1 cellular context compared by ENCODE assay signal in genomic region chr12:20452496-20452895, GRCh38.
TF ChIP-seq lines count a peak whose summit lies in the region.

No MANE protein-coding gene starts in this region.

TF ChIP-seq in SK-N-SH treated with all-trans-retinoic acid at 6 μM for 48 hours, 23 proteins besides CTCF, POLR2A, EP300 and RAD21 (continued from another document):
- TF ChIP-seq ZNF565 (CRISPR knock-in tag; conservative IDR thresholded peaks at IDR 0.05; ENCODE audit: low read depth) (no peak), ZFP30 (CRISPR knock-in tag; IDR thresholded peaks at IDR 0.05) (no peak), ISL1 (CRISPR knock-in tag; IDR thresholded peaks at IDR 0.05) (no peak), PPARA (CRISPR knock-in tag; IDR thresholded peaks at IDR 0.05; ENCODE audit: borderline replicate concordance) (no peak), POU6F1 (CRISPR knock-in tag; IDR thresholded peaks at IDR 0.05; ENCODE audit: borderline replicate concordance, low read depth) (no peak), BACH2 (CRISPR knock-in tag; IDR thresholded peaks at IDR 0.05; ENCODE audit: borderline replicate concordance) (no peak), TSHZ2 (CRISPR knock-in tag; IDR thresholded peaks at IDR 0.05) (no peak), CREB5 (CRISPR knock-in tag; IDR thresholded peaks at IDR 0.05; ENCODE audit: low read depth) (no peak), PATZ1 (CRISPR knock-in tag; IDR thresholded peaks at IDR 0.05; ENCODE audit: borderline replicate concordance) (no peak), RARB (CRISPR knock-in tag; IDR thresholded peaks at IDR 0.05) (no peak), SNAI2 (CRISPR knock-in tag; IDR thresholded peaks at IDR 0.05) (no peak), OSR1 (CRISPR knock-in tag; IDR thresholded peaks at IDR 0.05) (no peak), TCF4 (CRISPR knock-in tag; IDR thresholded peaks at IDR 0.05; ENCODE audit: borderline replicate concordance) (no peak), ZNF8 (CRISPR knock-in tag; IDR thresholded peaks at IDR 0.05) (no peak), CSDC2 (CRISPR knock-in tag; IDR thresholded peaks at IDR 0.05) (no peak)
